23 cellular contexts compared by ENCODE assay signal in genomic region chr12:47034661-47035060, GRCh38. TPM values are rescaled to one million over a fixed set of nuclear protein-coding genes. Genes with fewer than 3 reads are reported as not detected.
DNase-seq lines count a peak whose midpoint lies in the region; TF ChIP-seq lines count a peak whose summit lies in the region.
"Had no signal": no experiment of that assay in that cellular context is flagged by ENCODE, and none has a peak within 500 bp of the region (broad histone marks: within the 10 kb centered on the region; RNA-seq: fewer than 3 reads in every experiment).

No MANE protein-coding gene starts in this region.

- no peaks in the 10 kb centered on the region for H3K9me3 ChIP-seq in AG04450 (ENCODE audit: control insufficient read depth, insufficient read depth, low read length)
- no peaks in the 10 kb centered on the region for H3K9me3 ChIP-seq in mammary epithelial cell (replicated peaks; ENCODE audit: insufficient read depth, low read length)
- H3K9me3 ChIP-seq in transverse colon = no peaks in the 10 kb centered on the region
- H3K9me3 ChIP-seq: gastroesophageal sphincter, SJCRH30, stomach, upper lobe of left lung had no signal

- in situ Hi-C loops in mammary epithelial cell (cut with MboI; ENCODE audit: low sequenced_read_pairs in 2 of 2) (loop anchor here (5.0 to 25.0 kb wide), 4 partner anchors 43 to 653 kb away; partner anchors contain the start of genes AMIGO2 (in 1 of the 2) and PCED1B (in 1 of the 2)), transverse colon (cut with MboI; ENCODE audit: low pct_ligation_motif_present in 1 of 4, low pct_unique_long_range_greater_than_20kb in 1 of 4, low sequenced_read_pairs in 3 of 4) (loop anchor here in 3 of 4 donors (10.0 to 25.0 kb wide), 5 partner anchors 270 to 650 kb away; no protein-coding TSS in a partner anchor)

- H3K27ac ChIP-seq in AG04450 (ENCODE audit: low read depth, low read length) = peak overlapping the region; percentile 49
- H3K27ac ChIP-seq in mammary epithelial cell (ENCODE audit: insufficient read depth, low read depth, low read length) = peak overlapping the region; percentile 78
- no peak overlapping the region for H3K27ac ChIP-seq in transverse colon
- H3K27ac ChIP-seq: gastroesophageal sphincter, SJCRH30, stomach, upper lobe of left lung had no signal

- H3K27ac Mint-ChIP-seq in nephron = peak overlapping the region in 2 of 3 experiments; percentile 5 to 16
- H3K27ac Mint-ChIP-seq: T-helper 1 cell treated with Interleukin-12 subunit alpha and Interleukin-12 subunit beta and Interleukin-4 antibody, amounts not matched to agents 30 μg/mL and 1 μg/mL, for 36 hours had no signal

- no peaks in the 10 kb centered on the region for H3K27me3 ChIP-seq in AG04450 (ENCODE audit: control insufficient read depth, insufficient read depth, low read length)
- no peaks in the 10 kb centered on the region for H3K27me3 ChIP-seq in mammary epithelial cell (ENCODE audit: insufficient read depth, low read length)
- H3K27me3 ChIP-seq in transverse colon = no peaks in the 10 kb centered on the region
- H3K27me3 ChIP-seq: gastroesophageal sphincter, SJCRH30, stomach, upper lobe of left lung had no signal

- TF ChIP-seq POLR2A in transverse colon (IDR thresholded peaks at IDR 0.05) = no peak

- TF ChIP-seq CTCF in AG04450 (IDR thresholded peaks at IDR 0.05; ENCODE audit: low read depth, low read length) = no peak
- TF ChIP-seq CTCF in mammary epithelial cell (conservative IDR thresholded peaks at IDR 0.05 in 1 of 2, IDR thresholded peaks at IDR 0.05 in 1 of 2; ENCODE audit: extremely low read depth in 1 of 2, insufficient read depth in 1 of 2, low read depth in 1 of 2, low read length in 2 of 2) = no peak
- TF ChIP-seq CTCF in nephron (IDR thresholded peaks at IDR 0.05; ENCODE audit: unreplicated experiment in 3 of 3) = no peak
- TF ChIP-seq CTCF in transverse colon (IDR thresholded peaks at IDR 0.05) = no peak

- intact Hi-C loops in mammary epithelial cell (cut with micrococcal nuclease) = loop anchor here (5.0 to 10.0 kb wide), 2 partner anchors 470 to 513 kb away; no protein-coding TSS in a partner anchor
- intact Hi-C loops in transverse colon (cut with DNase I; ENCODE audit: low total_unique reads) = loop anchor here (10.0 kb wide), 1 partner anchor 650 kb away; no protein-coding TSS in a partner anchor

- CTCF ChIA-PET in AG04450 (lab: Charles Lee) = interaction anchor here (1.1 to 4.3 kb wide), 5 partner anchors 12 to 652 kb away, joined by 4 to 76 read pairs (median 56); no protein-coding TSS in a partner anchor
- CTCF ChIA-PET in mammary epithelial cell (lab: Charles Lee; ENCODE audit: low non-redundant PET) = interaction anchor here (0.6 to 0.8 kb wide), 3 partner anchors 11 to 635 kb away, joined by 3 to 4 read pairs (median 3); no protein-coding TSS in a partner anchor

- no peak overlapping the region for H3K4me3 Mint-ChIP-seq in nephron
- H3K4me3 Mint-ChIP-seq: activated T-cell treated with anti-CD3 and anti-CD28 coated beads, Interleukin-2, amount 50 U/mL, for 4 hours; T-helper 1 cell treated with Interleukin-12 subunit alpha and Interleukin-12 subunit beta and Interleukin-4 antibody, amounts not matched to agents 30 μg/mL and 1 μg/mL, for 36 hours had no signal

- no peaks in the 10 kb centered on the region for H3K36me3 ChIP-seq in mammary epithelial cell (ENCODE audit: insufficient read depth, low read length)
- no peaks in the 10 kb centered on the region for H3K36me3 ChIP-seq in transverse colon
- H3K36me3 ChIP-seq: gastroesophageal sphincter, SJCRH30, stomach, upper lobe of left lung had no signal

- no peak overlapping the region for H3K4me3 ChIP-seq in AG04450 (ENCODE audit: low read depth, low read length)
- no peak overlapping the region for H3K4me3 ChIP-seq in mammary epithelial cell (replicated peaks in 1 of 3; ENCODE audit: insufficient read depth in 1 of 3, low read depth in 2 of 3, low read length in 3 of 3)
- H3K4me3 ChIP-seq in transverse colon = no peak overlapping the region
- H3K4me3 ChIP-seq: gastroesophageal sphincter, SJCRH30, stomach, upper lobe of left lung had no signal

- no peaks in the 10 kb centered on the region for H4K20me1 ChIP-seq in mammary epithelial cell (ENCODE audit: insufficient read depth, low read length)

- DNase-seq in AG04450 (ENCODE audit: low read depth, low spot score) (no peak), M059J (ENCODE audit: low read depth) (peak; percentile 59), mammary epithelial cell (peak; percentile 50), transverse colon (no peak), globus pallidus (ENCODE audit: low spot score) (no peak), DMS79 treated with DMSO at 0.1 percent for 48 hours (lab: John Stamatoyannopoulos, UW) (no peak), superior temporal gyrus (ENCODE audit: extremely low spot score) (no peak)
- DNase-seq: activated CD4-positive, alpha-beta T cell treated with anti-CD3 and anti-CD28 coated beads for 4 hours; activated naive CD4-positive, alpha-beta T cell; activated T-cell treated with anti-CD3 and anti-CD28 coated beads, Interleukin-2, amount 50 U/mL, for 4 hours; erythroblast; HFFc6; KG1; kidney; NCI-H187; retina; SJCRH30; stimulated activated CD4-positive, alpha-beta T cell treated with anti-CD3 and anti-CD28 coated beads, Interleukin-12 subunit alpha, Interleukin-12 subunit beta, amount 100 ng/mL, for 4 hours; stomach; upper lobe of left lung had no signal

- dilution Hi-C loops in mammary epithelial cell (cut with HindIII; ENCODE audit: low sequenced_read_pairs) = no loop called here

- no peaks in the 10 kb centered on the region for H3K27me3 Mint-ChIP-seq in nephron (ENCODE audit: low read depth)

- H3K4me2 ChIP-seq in mammary epithelial cell (ENCODE audit: insufficient read depth, low read depth, low read length) = peak overlapping the region; percentile 60

- BruUV-seq in mammary epithelial cell (replicated peaks; lab: Mats Ljungman, UMichigan) = no TSS peak

- no peaks in the 10 kb centered on the region for H3K79me2 ChIP-seq in mammary epithelial cell (ENCODE audit: insufficient read depth, low read length)

- no peaks in the 10 kb centered on the region for H3K9me3 Mint-ChIP-seq in nephron
- H3K9me3 Mint-ChIP-seq: activated T-cell treated with anti-CD3 and anti-CD28 coated beads, Interleukin-2, amount 50 U/mL, for 4 hours; HFFc6; T-helper 1 cell treated with Interleukin-12 subunit alpha and Interleukin-12 subunit beta and Interleukin-4 antibody, amounts not matched to agents 30 μg/mL and 1 μg/mL, for 36 hours had no signal

- TF ChIP-seq EP300 in transverse colon (IDR thresholded peaks at IDR 0.05; ENCODE audit: low read depth) = no peak

- WGBS in mammary epithelial cell (ENCODE audit: low coverage, missing lambda C conversion rate) = 50% methylated on average over 2 of the region's 2 CpGs
- WGBS in transverse colon (ENCODE audit: low coverage in 1 of 2), 2 donors = 61 to 83% methylated on average over 2 of the region's 2 CpGs

- peak overlapping the region; percentile 22 for H2AFZ ChIP-seq in mammary epithelial cell (ENCODE audit: low read depth, low read length)

- H3K4me1 Mint-ChIP-seq in nephron = peaks cover 16% of the 10 kb centered on the region

- peaks cover 24% of the 10 kb centered on the region for H3K4me1 ChIP-seq in mammary epithelial cell (ENCODE audit: insufficient read depth, low read length)
- peaks cover 4 to 32% (median 9%) of the 10 kb centered on the region in 4 donors for H3K4me1 ChIP-seq in transverse colon
- H3K4me1 ChIP-seq: SJCRH30 had no signal

- H3K9ac ChIP-seq in mammary epithelial cell (ENCODE audit: insufficient read depth, low read length) = peak overlapping the region; percentile 33

- no peaks in the 10 kb centered on the region for H3K36me3 Mint-ChIP-seq in nephron (ENCODE audit: low read depth)

- POLR2A ChIA-PET in AG04450 (lab: Yijun Ruan, JAX) = no interaction called here

RNA-seq across cellular contexts. Expression of gene PCED1B, which starts 44.8 kb away (rescaled TPM):
- polyA plus RNA-seq in AG04450 (2011; rRNA removed) (0.88 and 1.1 TPM in 2 replicates), mammary epithelial cell (3.3 TPM)
- 0.92 and 1.8 TPM in 2 replicates for polyA minus RNA-seq in AG04450 (2011; rRNA and poly(A)+ RNA removed)
- total RNA-seq in M059J (2014; rRNA removed; shearing (Covaris generic)) = 2.8 and 4.5 TPM in 2 replicates
- total RNA-seq in mammary epithelial cell (10 to 100 TPM in 1 of 2 donors, 1 to 10 TPM in 1; 2.3 to 10.3 TPM), transverse colon (10 to 100 TPM in 1 of 4 donors, 1 to 10 TPM in 2, not detected in 1; 2.7 to 52.0 (median 3.0) TPM)
- polyA minus RNA-seq in mammary epithelial cell = 0.67 TPM
- total RNA-seq: SJCRH30 had no signal

RNA-seq across cellular contexts. Expression of gene AMIGO2, which starts 45.1 kb away (rescaled TPM):
- polyA plus RNA-seq in AG04450 (2011; rRNA removed) (15.5 and 18.7 TPM in 2 replicates), mammary epithelial cell (48.8 TPM)
- 8.4 and 10.0 TPM in 2 replicates for polyA minus RNA-seq in AG04450 (2011; rRNA and poly(A)+ RNA removed)
- 26.1 and 37.5 TPM in 2 replicates for total RNA-seq in M059J (2014; rRNA removed; shearing (Covaris generic))
- total RNA-seq in mammary epithelial cell (100 to 1,000 TPM in 1 of 2 donors, 10 to 100 TPM in 1; 96.1 to 241 TPM), transverse colon (1 to 10 TPM; 4.5 to 6.7 (median 6.6) TPM)
- polyA minus RNA-seq in mammary epithelial cell = 39.9 TPM

Comparison
In these comparisons a context has a peak if more than half of its experiments do, and no peak if none do; other contexts are left out.
1. DNase-seq: peak in M059J (single experiment) and mammary epithelial cell (single experiment); none in AG04450 (single experiment), transverse colon (single experiment), globus pallidus (single experiment), DMS79 treated with DMSO at 0.1 percent for 48 hours (single experiment) and superior temporal gyrus (single experiment).
2. H3K27ac ChIP-seq: peak in AG04450 (single experiment) and mammary epithelial cell (single experiment); none in transverse colon (0 of 4).